8 cellular contexts compared by ENCODE assay signal in genomic region chr9:18874990-18875389, GRCh38.
DNase-seq lines count a peak whose midpoint lies in the region; ATAC-seq, FAIRE-seq and TF ChIP-seq lines count a peak whose summit lies in the region.
"Not testable (repeated sequence)": the region's sequence is repeated elsewhere in the genome, so short reads cannot be mapped to it uniquely, and the experiment has no call there.

No MANE protein-coding gene starts in this region.

- peak overlapping the region; percentile 9; the same call in 1 of the 2 replicates for H3K4me2 ChIP-seq in GM12878 (ENCODE audit: control insufficient read depth, insufficient read depth)

- H3K27me3 ChIP-seq in GM12878 (replicated peaks in 1 of 2; ENCODE audit: control insufficient read depth in 2 of 2, insufficient read depth in 2 of 2, low read length in 1 of 2): not testable (repeated sequence)

- peak; percentile 66 for ATAC-seq in GM18502 (IDR thresholded peaks at IDR 0.05; ENCODE audit: poor library complexity, unreplicated experiment)
- ATAC-seq in GM18873 (IDR thresholded peaks at IDR 0.05; ENCODE audit: low FRiP score, unreplicated experiment): peak; percentile 75
- peak; percentile 72 for ATAC-seq in GM19438 (IDR thresholded peaks at IDR 0.05; ENCODE audit: low read depth, unreplicated experiment)
- ATAC-seq in GM21529 (IDR thresholded peaks at IDR 0.05; ENCODE audit: unreplicated experiment): peak; percentile 70
- peak; percentile 59 for ATAC-seq in HG02678 (IDR thresholded peaks at IDR 0.05; ENCODE audit: unreplicated experiment)
- peak; percentile 68 for ATAC-seq in HG03097 (IDR thresholded peaks at IDR 0.05; ENCODE audit: low FRiP score, unreplicated experiment)
- peak; percentile 58 for ATAC-seq in HG03439 (IDR thresholded peaks at IDR 0.05; ENCODE audit: unreplicated experiment)
- ATAC-seq in GM12878: peak; percentile 60

- not testable (repeated sequence) for DNase-seq in GM12878 (ENCODE audit: low read depth, low spot score)

- CTCF ChIA-PET in GM12878 (lab: Yijun Ruan, JAX): not testable (repeated sequence)

- not testable (repeated sequence) for H3K9me3 ChIP-seq in GM12878 (replicated peaks; ENCODE audit: control insufficient read depth, insufficient read depth, low read length)

- intact Hi-C loops in GM12878 (cut with micrococcal nuclease; ENCODE audit: unreplicated experiment): not testable (repeated sequence)

- not testable (repeated sequence) for H3K9ac ChIP-seq in GM12878 (ENCODE audit: control insufficient read depth, insufficient read depth, low read length)

- not testable (repeated sequence) for H4K20me1 ChIP-seq in GM12878 (ENCODE audit: control insufficient read depth, insufficient read depth)

- SMC1A ChIA-PET in GM12878 (lab: Charles Lee; ENCODE audit: uncharacterized antibody, unreplicated experiment): interaction anchor here (1.0 kb wide), 1 partner anchor 11 kb away, joined by 3 read pairs; no protein-coding TSS in a partner anchor

- not testable (repeated sequence) for TF ChIP-seq POLR2A in GM12878 (IDR thresholded peaks at IDR 0.05; ENCODE audit: low read depth, low read length)

- BruUV-seq in GM12878 (replicated peaks; lab: Mats Ljungman, UMichigan): not testable (repeated sequence)

- not testable (repeated sequence) for FAIRE-seq in GM12878 (lab: Jason Lieb, UNC)

- not testable (repeated sequence) for TF ChIP-seq EP300 in GM12878 (IDR thresholded peaks at IDR 0.05; ENCODE audit: borderline replicate concordance in 1 of 2, control insufficient read depth in 1 of 2, low read depth in 2 of 2, low read length in 2 of 2)

- not testable (repeated sequence) for H3K27ac ChIP-seq in GM12878 (ENCODE audit: control insufficient read depth, insufficient read depth)

- RAD21 ChIA-PET in GM12878 (lab: Charles Lee; ENCODE audit: unreplicated experiment): interaction anchor here (0.7 to 1.5 kb wide), 2 partner anchors 151 to 153 kb away, joined by 3 to 4 read pairs; no protein-coding TSS in a partner anchor

- not testable (repeated sequence) for H2AFZ ChIP-seq in GM12878 (ENCODE audit: control insufficient read depth, low read depth, low read length)

- peaks cover 13% of the 10 kb centered on the region for H3K4me1 ChIP-seq in GM12878 (ENCODE audit: control insufficient read depth, insufficient read depth, low read length)

- in situ Hi-C loops in GM12878 (cut with MboI): not testable (repeated sequence)

- not testable (repeated sequence) for TF ChIP-seq RAD21 in GM12878 (IDR thresholded peaks at IDR 0.05; ENCODE audit: insufficient read depth, low read depth, low read length)

- not testable (repeated sequence) for H3K79me2 ChIP-seq in GM12878 (ENCODE audit: control insufficient read depth, insufficient read depth, low read length)

- H3K4me3 ChIP-seq in GM12878: not testable (repeated sequence)

- H3K36me3 ChIP-seq in GM12878 (ENCODE audit: control insufficient read depth in 2 of 2, insufficient read depth in 2 of 2, low read length in 1 of 2): not testable (repeated sequence)

- TF ChIP-seq CTCF in GM12878 (IDR thresholded peaks at IDR 0.05 in 2 of 3, conservative IDR thresholded peaks at IDR 0.05 in 1 of 3; ENCODE audit: control insufficient read depth in 2 of 3, extremely low read depth in 1 of 3, insufficient read depth in 1 of 3, low read depth in 3 of 3, low read length in 3 of 3): not testable (repeated sequence)

- POLR2A ChIA-PET in GM12878 (lab: Charles Lee): not testable (repeated sequence)

TF ChIP-seq in GM12878, 131 proteins besides CTCF, POLR2A, EP300 and RAD21:
- peak; percentile 43; the same call in 1 of the 2 replicates for TF ChIP-seq MTA2 (IDR thresholded peaks at IDR 0.05; ENCODE audit: low read depth)
- TF ChIP-seq ATF7 (IDR thresholded peaks at IDR 0.05; ENCODE audit: low read depth): 0 out of 2 replicates have a peak, but pooled peaks have one; percentile 16
- TF ChIP-seq ZBTB40 (IDR thresholded peaks at IDR 0.05; ENCODE audit: borderline replicate concordance): 0 out of 2 replicates have a peak, but pooled peaks have one; percentile 34
